In the genomic region with DNA sequence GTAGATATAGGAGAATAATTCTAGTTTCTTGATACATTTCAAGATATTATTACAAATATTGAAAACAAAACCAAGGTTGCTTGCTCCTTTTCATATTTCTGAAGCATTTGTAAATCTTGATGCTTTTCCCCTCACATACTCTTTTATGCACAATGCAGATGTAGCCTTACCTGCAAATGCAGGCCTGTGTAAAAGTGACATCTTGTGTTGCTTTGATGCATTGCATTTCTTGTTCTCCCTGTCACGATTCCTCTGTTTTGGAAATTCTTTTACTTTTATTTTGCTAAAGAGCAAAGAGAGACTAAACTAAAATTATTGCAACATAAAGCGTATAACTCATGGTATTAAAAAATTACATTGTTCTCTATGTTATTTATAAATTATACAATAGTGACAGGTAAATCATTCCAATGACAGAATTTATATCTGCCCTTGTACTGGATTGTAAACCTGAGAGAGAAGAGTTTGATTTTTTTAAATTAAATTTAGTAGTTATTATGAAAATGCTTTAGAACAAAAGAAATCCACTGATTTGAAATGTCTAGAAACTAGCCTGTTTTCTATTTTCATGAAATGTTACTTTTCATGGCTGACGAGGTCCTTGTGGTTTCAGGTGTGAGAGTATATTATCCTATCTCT, we compare ENCODE assay signal across 9 cellular contexts.
DNase-seq lines count a peak whose midpoint lies in the region; FAIRE-seq and TF ChIP-seq lines count a peak whose summit lies in the region.
"Had no signal": no experiment of that assay in that cellular context is flagged by ENCODE, and none has a peak within 500 bp of the region (broad histone marks: within the 10 kb centered on the region; RNA-seq: fewer than 3 reads in every experiment).

No MANE protein-coding gene starts in this region.

- H3K4me3 Mint-ChIP-seq in activated naive CD4-positive, alpha-beta T cell treated with anti-CD3 and anti-CD28 coated beads for 36 hours, result no peak overlapping the region
- H3K4me3 Mint-ChIP-seq: CD4-positive, CD25-positive, alpha-beta regulatory T cell had no signal

- no peaks in the 10 kb centered on the region for H3K27me3 Mint-ChIP-seq in activated naive CD4-positive, alpha-beta T cell treated with anti-CD3 and anti-CD28 coated beads for 36 hours (ENCODE audit: low read depth)
- H3K27me3 Mint-ChIP-seq: CD4-positive, CD25-positive, alpha-beta regulatory T cell had no signal

- BruUV-seq in endothelial cell of umbilical vein (replicated peaks; lab: Mats Ljungman, UMichigan), result no TSS peak

- H4K20me1 ChIP-seq in endothelial cell of umbilical vein (replicated peaks; ENCODE audit: control insufficient read depth, extremely low read depth, insufficient read depth, low read length), result no peaks in the 10 kb centered on the region

- H3K4me3 ChIP-seq in endothelial cell of umbilical vein (replicated peaks in 1 of 3; ENCODE audit: insufficient read depth in 1 of 3, low read depth in 1 of 3, low read length in 3 of 3), result no peak overlapping the region

- H3K27me3 ChIP-seq in endothelial cell of umbilical vein (ENCODE audit: control insufficient read depth in 2 of 2, insufficient read depth in 2 of 2, low read length in 2 of 2), result no peaks in the 10 kb centered on the region

- no peaks in the 10 kb centered on the region for H3K4me1 Mint-ChIP-seq in activated naive CD4-positive, alpha-beta T cell treated with anti-CD3 and anti-CD28 coated beads for 36 hours (ENCODE audit: low read depth)
- H3K4me1 Mint-ChIP-seq: CD4-positive, CD25-positive, alpha-beta regulatory T cell had no signal

- no peak overlapping the region for H3K4me2 ChIP-seq in endothelial cell of umbilical vein (ENCODE audit: insufficient read depth, low read length)

- H3K9me1 ChIP-seq in endothelial cell of umbilical vein (replicated peaks; ENCODE audit: control insufficient read depth, extremely low read depth, insufficient read depth, low read length), result no peaks in the 10 kb centered on the region

- peaks cover 1% of the 10 kb centered on the region for H3K9me3 Mint-ChIP-seq in activated naive CD4-positive, alpha-beta T cell treated with anti-CD3 and anti-CD28 coated beads for 36 hours

- TF ChIP-seq CTCF in endothelial cell of umbilical vein (IDR thresholded peaks at IDR 0.05; ENCODE audit: extremely low read depth in 1 of 2, insufficient read depth in 1 of 2, low read depth in 1 of 2, low read length in 2 of 2), result peak in 1 of 2 donors; percentile 45

- CTCF ChIA-PET in endothelial cell of umbilical vein (lab: Charles Lee), result interaction anchor here (0.7 to 3.0 kb wide), 16 partner anchors 9 to 911 kb away, joined by 3 to 37 read pairs (median 5); no protein-coding TSS in a partner anchor
- CTCF ChIA-PET in activated naive CD4-positive, alpha-beta T cell treated with anti-CD3 and anti-CD28 coated beads for 36 hours (lab: Charles Lee), result no interaction called here

- H3K36me3 ChIP-seq in endothelial cell of umbilical vein (ENCODE audit: control insufficient read depth in 2 of 2, extremely low read depth in 1 of 2, insufficient read depth in 2 of 2, low read length in 2 of 2), result no peaks in the 10 kb centered on the region

- no peak overlapping the region for H3K27ac Mint-ChIP-seq in activated naive CD4-positive, alpha-beta T cell treated with anti-CD3 and anti-CD28 coated beads for 36 hours
- H3K27ac Mint-ChIP-seq: CD4-positive, CD25-positive, alpha-beta regulatory T cell had no signal

- no peak for FAIRE-seq in endothelial cell of umbilical vein (lab: Jason Lieb, UNC)

- no peaks in the 10 kb centered on the region for H3K4me1 ChIP-seq in endothelial cell of umbilical vein (ENCODE audit: control insufficient read depth, extremely low read depth, insufficient read depth, low read length)

- POLR2A ChIA-PET in endothelial cell of umbilical vein (lab: Charles Lee), result no interaction called here

- no peaks in the 10 kb centered on the region for H3K79me2 ChIP-seq in endothelial cell of umbilical vein (ENCODE audit: control insufficient read depth, insufficient read depth, low read length)

- no peaks in the 10 kb centered on the region for H3K9me3 ChIP-seq in endothelial cell of umbilical vein (replicated peaks; ENCODE audit: control insufficient read depth, insufficient read depth, low read length)

- DNase-seq in NCI-H1694 (lab: John Stamatoyannopoulos, UW), result peak; percentile 8
- no peak for DNase-seq in NCI-H1694 treated with DMSO at 0.1 percent for 48 hours (lab: John Stamatoyannopoulos, UW)
- DNase-seq in NCI-H774 (lab: John Stamatoyannopoulos, UW), result peak; percentile 3
- DNase-seq in endothelial cell of umbilical vein (ENCODE audit: low read depth, low spot score), result peak; percentile 47
- DNase-seq in pulmonary artery endothelial cell (ENCODE audit: low read depth, low spot score), result peak; percentile 15
- no peak for DNase-seq in activated naive CD4-positive, alpha-beta T cell treated with anti-CD3 and anti-CD28 coated beads for 36 hours
- DNase-seq in CD1c-positive myeloid dendritic cell (ENCODE audit: extremely low spot score), result no peak
- DNase-seq in GDM1 (lab: John Stamatoyannopoulos, UW), result no peak
- DNase-seq: CD4-positive, CD25-positive, alpha-beta regulatory T cell had no signal

- H3K36me3 Mint-ChIP-seq in activated naive CD4-positive, alpha-beta T cell treated with anti-CD3 and anti-CD28 coated beads for 36 hours (ENCODE audit: low read depth), result no peaks in the 10 kb centered on the region
- H3K36me3 Mint-ChIP-seq: CD4-positive, CD25-positive, alpha-beta regulatory T cell had no signal

- H2AFZ ChIP-seq in endothelial cell of umbilical vein (ENCODE audit: low read depth, low read length), result no peak overlapping the region

- dilution Hi-C loops in endothelial cell of umbilical vein (cut with MboI; ENCODE audit: extremely low pct_ligation_motif_present, low sequenced_read_pairs), result no loop called here

- no peak for TF ChIP-seq POLR2A in endothelial cell of umbilical vein (IDR thresholded peaks at IDR 0.05; ENCODE audit: low read depth, low read length)

- no peak overlapping the region for H3K27ac ChIP-seq in endothelial cell of umbilical vein (ENCODE audit: insufficient read depth, low read depth, low read length)

- intact Hi-C loops in endothelial cell of umbilical vein (cut with micrococcal nuclease), result loop anchor here (1.0 kb wide), 4 partner anchors 427 to 909 kb away; no protein-coding TSS in a partner anchor
- intact Hi-C loops in activated naive CD4-positive, alpha-beta T cell treated with anti-CD3 and anti-CD28 coated beads for 36 hours (cut with micrococcal nuclease), result no loop called here

- no peak overlapping the region for H3K9ac ChIP-seq in endothelial cell of umbilical vein (replicated peaks; ENCODE audit: extremely low read depth, insufficient read depth, low read length)

TF ChIP-seq in endothelial cell of umbilical vein, 7 proteins besides CTCF, POLR2A, EP300 and RAD21:
- TF ChIP-seq MAX (IDR thresholded peaks at IDR 0.05; ENCODE audit: insufficient read depth, insufficient read length), result no peak

Comparison
In these comparisons a context has a peak if more than half of its experiments do, and no peak if none do; other contexts are left out.
1. DNase-seq: peak in NCI-H1694 (single experiment), NCI-H774 (single experiment), endothelial cell of umbilical vein (single experiment) and pulmonary artery endothelial cell (single experiment); none in NCI-H1694 treated with DMSO at 0.1 percent for 48 hours (single experiment), activated naive CD4-positive, alpha-beta T cell treated with anti-CD3 and anti-CD28 coated beads for 36 hours (single experiment), CD1c-positive myeloid dendritic cell (single experiment) and GDM1 (single experiment).